Comparison of ENCODE assay signal across 8 cellular contexts in the genomic region with DNA sequence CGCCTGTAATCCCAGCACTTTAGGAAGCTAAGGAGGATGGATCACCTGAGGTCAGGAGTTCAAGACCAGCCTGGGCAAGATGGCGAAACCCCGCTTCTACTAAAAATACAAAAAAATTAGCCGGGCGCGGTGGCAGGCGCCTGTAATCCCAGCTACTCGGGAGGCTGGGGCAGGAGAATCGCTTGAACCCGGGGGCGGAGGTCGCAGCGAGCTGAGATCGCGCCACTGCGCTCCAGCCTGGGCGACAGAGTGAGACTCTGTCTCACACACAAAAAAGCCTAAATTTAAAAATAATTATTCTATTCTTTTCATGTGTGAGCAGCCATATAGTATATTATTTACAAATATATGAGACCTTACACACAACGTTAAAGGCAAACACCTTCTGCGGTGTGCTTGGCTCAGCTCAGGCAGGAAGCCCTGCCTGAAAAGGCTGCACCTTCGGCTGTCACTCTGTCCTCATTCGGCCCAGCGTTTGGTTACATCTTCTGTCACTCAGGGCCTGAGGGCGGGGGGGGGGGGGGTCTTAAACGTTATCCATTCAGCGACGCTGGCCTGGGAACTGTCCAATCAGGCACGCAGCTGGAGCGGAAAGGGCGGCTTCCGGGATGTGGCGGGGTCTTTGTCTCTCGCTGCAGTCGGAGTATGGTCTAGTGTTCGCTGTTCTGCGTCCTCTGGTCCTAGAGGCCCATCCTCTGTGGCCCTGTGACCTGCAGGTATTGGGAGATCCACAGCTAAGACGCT. TPM values are rescaled to one million over a fixed set of nuclear protein-coding genes. Genes with fewer than 3 reads are reported as not detected.
A peak's percentile ranks its signal among the peaks of the same experiment; 100 is the strongest.
DNase-seq lines count a peak whose midpoint lies in the region; ATAC-seq and TF ChIP-seq lines count a peak whose summit lies in the region.
"Not testable (repeated sequence)": the region's sequence is repeated elsewhere in the genome, so short reads cannot be mapped to it uniquely, and the experiment has no call there.

Gene ZNF492 (plus strand): TSS at position 619 of the 744 bp plus-strand sequence. CDS start 19,076 bp downstream, outside the sequence.

- CTCF ChIA-PET in CD8-positive, alpha-beta memory T cell (lab: Charles Lee); HEK293T (lab: Yijun Ruan, JAX): not testable (repeated sequence)

- H3K27me3 ChIP-seq in CD8-positive, alpha-beta memory T cell (ENCODE audit: insufficient read depth, low read length, poor library complexity, severe bottlenecking); Peyer's patch: not testable (repeated sequence)

- peak; percentile 95 for ATAC-seq in central memory CD8-positive, alpha-beta T cell (replicated peaks; ENCODE audit: extremely low read depth, poor library complexity, severe bottlenecking)

- peak within 1 kb of the TSS; percentile 81 to 92 (median 89) for H3K4me3 Mint-ChIP-seq in CD8-positive, alpha-beta memory T cell
- peak within 1 kb of the TSS; percentile 89 for H3K4me3 Mint-ChIP-seq in central memory CD8-positive, alpha-beta T cell

- peaks cover 4 to 10% (median 5%) of the 10 kb centered on the region in 3 donors for H3K4me1 Mint-ChIP-seq in CD8-positive, alpha-beta memory T cell
- H3K4me1 Mint-ChIP-seq in central memory CD8-positive, alpha-beta T cell, result not testable (repeated sequence)

- peak within 1 kb of the TSS; percentile 29 to 98 (median 71) for H3K27ac Mint-ChIP-seq in CD8-positive, alpha-beta memory T cell
- H3K27ac Mint-ChIP-seq in central memory CD8-positive, alpha-beta T cell (ENCODE audit: low read depth), result peak within 1 kb of the TSS; percentile 53

- not testable (repeated sequence) for H3K36me3 ChIP-seq in CD8-positive, alpha-beta memory T cell (ENCODE audit: insufficient read depth, low read length); Peyer's patch

- not testable (repeated sequence) for H3K9me3 Mint-ChIP-seq in CD8-positive, alpha-beta memory T cell; central memory CD8-positive, alpha-beta T cell

- peak within 1 kb of the TSS; percentile 53 for H3K4me3 ChIP-seq in CD8-positive, alpha-beta memory T cell (ENCODE audit: low read length)
- peak within 1 kb of the TSS; percentile 13 to 61 (median 43) for H3K4me3 ChIP-seq in Peyer's patch

- H3K27me3 Mint-ChIP-seq in CD8-positive, alpha-beta memory T cell; central memory CD8-positive, alpha-beta T cell: not testable (repeated sequence)

- not testable (repeated sequence) for H3K9me3 ChIP-seq in CD8-positive, alpha-beta memory T cell (ENCODE audit: low read length); Peyer's patch

- not testable (repeated sequence) for TF ChIP-seq POLR2A in Peyer's patch (IDR thresholded peaks at IDR 0.05)

- POLR2A ChIA-PET in CD8-positive, alpha-beta memory T cell (lab: Charles Lee), result interaction anchor here (1.0 kb wide), 1 partner anchor 1399 kb away, joined by 5 read pairs; no protein-coding TSS in a partner anchor
- POLR2A ChIA-PET in HEK293T (lab: Yijun Ruan, JAX), result not testable (repeated sequence)

- H3K4me1 ChIP-seq in CD8-positive, alpha-beta memory T cell (ENCODE audit: insufficient read depth, low read length); Peyer's patch: not testable (repeated sequence)

- not testable (repeated sequence) for H3K36me3 Mint-ChIP-seq in CD8-positive, alpha-beta memory T cell; central memory CD8-positive, alpha-beta T cell (ENCODE audit: insufficient read depth)

- not testable (repeated sequence) for TF ChIP-seq CTCF in Peyer's patch (IDR thresholded peaks at IDR 0.05)

- peak; percentile 33 to 82 (median 73) for DNase-seq in CD8-positive, alpha-beta memory T cell
- DNase-seq in HEK293T (ENCODE audit: extremely low spot score), result not testable (repeated sequence)
- DNase-seq in Peyer's patch, result peak; percentile 58 to 87 (median 80)
- peak; percentile 81 for DNase-seq in activated CD8-positive, alpha-beta memory T cell treated with anti-CD3 and anti-CD28 coated beads, Interleukin-2, amount 50 U/mL, for 48 hours
- peak; percentile 36 to 65 for DNase-seq in central memory CD8-positive, alpha-beta T cell (ENCODE audit: low spot score in 2 of 2)
- peak; percentile 78 to 85 for DNase-seq in hippocampal formation (lab: John Stamatoyannopoulos, UW)
- DNase-seq in putamen (ENCODE audit: low spot score), result peak; percentile 91
- DNase-seq in stimulated activated CD8-positive, alpha-beta memory T cell treated with anti-CD3 and anti-CD28 coated beads, Interleukin-7, amount 100 ng/mL, for 48 hours (ENCODE audit: extremely low read depth in 1 of 2, low read depth in 1 of 2), result peak; percentile 53 to 75

- not testable (repeated sequence) for H3K27ac ChIP-seq in CD8-positive, alpha-beta memory T cell (ENCODE audit: low read depth, low read length); Peyer's patch

TF ChIP-seq in HEK293T, 16 proteins besides CTCF, POLR2A, EP300 and RAD21:
- TF ChIP-seq PKNOX1 (IDR thresholded peaks at IDR 0.05), result peak; percentile 92

RNA-seq across cellular contexts. Expression of gene ZNF492, which starts in this region (rescaled TPM):
- total RNA-seq in CD8-positive, alpha-beta memory T cell, result 1 to 10 TPM; 1.5 TPM
- 0.38 TPM for polyA plus RNA-seq in CD8-positive, alpha-beta memory T cell
- total RNA-seq in Peyer's patch, result under 1 TPM in 2 of 4 donors, not detected in 2; 0.27 to 0.38 TPM

Comparison
In these comparisons a context has a peak if more than half of its experiments do, and no peak if none do; other contexts are left out.
1. Peak in DNase-seq and H3K4me3 ChIP-seq in Peyer's patch; RNA of the gene not detected or under 1 TPM.